20 cellular contexts compared by ENCODE assay signal in genomic region chr15:48515497-48515896, GRCh38.
DNase-seq lines count a peak whose midpoint lies in the region; ATAC-seq and TF ChIP-seq lines count a peak whose summit lies in the region.
"Had no signal": no experiment of that assay in that cellular context is flagged by ENCODE, and none has a peak within 500 bp of the region (broad histone marks: within the 10 kb centered on the region; RNA-seq: fewer than 3 reads in every experiment).

No MANE protein-coding gene starts in this region.

- H3K4me3 Mint-ChIP-seq in HFFc6 = no peak overlapping the region; the same call in 1 of the 2 replicates
- H3K4me3 Mint-ChIP-seq in CD8-positive, alpha-beta memory T cell = no peak overlapping the region
- H3K4me3 Mint-ChIP-seq: CD14-positive monocyte had no signal

- H3K27ac Mint-ChIP-seq in HFFc6 = peak overlapping the region; percentile 13
- no peak overlapping the region for H3K27ac Mint-ChIP-seq in CD8-positive, alpha-beta memory T cell
- H3K27ac Mint-ChIP-seq: CD14-positive monocyte had no signal

- intact Hi-C loops in sciatic nerve (cut with DNase I) = no loop called here

- CTCF ChIA-PET in CD8-positive, alpha-beta memory T cell (lab: Charles Lee) = no interaction called here

- no peak overlapping the region for H3K4me3 ChIP-seq in CD8-positive, alpha-beta memory T cell (ENCODE audit: low read length)

- DNase-seq in Ammon's horn (ENCODE audit: low spot score) = peak; percentile 17
- no peak for DNase-seq in HFFc6
- DNase-seq in left lobe of liver (ENCODE audit: low spot score) = no peak
- no peak for DNase-seq in sciatic nerve (ENCODE audit: low spot score)
- no peak for DNase-seq in NCI-H1417 (lab: John Stamatoyannopoulos, UW)
- DNase-seq in LoVo (ENCODE audit: low spot score) = no peak
- no peak for DNase-seq in CD8-positive, alpha-beta memory T cell
- DNase-seq: ACHN, AML-193, COR-L47, DMS 273 treated with DMSO at 0.1 percent for 48 hours, KG1, MV-4-11, NCI-H2029, NCI-H510A treated with DMSO at 0.1 percent for 48 hours, NCI-H774, PC-3, RPMI8226, SHP77 treated with DMSO at 0.1 percent for 48 hours had no signal

- TF ChIP-seq CTCF in HFFc6 (IDR thresholded peaks at IDR 0.05) = no peak

- peaks cover 39% of the 10 kb centered on the region for H3K27me3 Mint-ChIP-seq in HFFc6 (ENCODE audit: insufficient read depth)
- peaks cover 2 to 3% of the 10 kb centered on the region in 2 donors for H3K27me3 Mint-ChIP-seq in CD8-positive, alpha-beta memory T cell

- H3K27ac ChIP-seq in CD8-positive, alpha-beta memory T cell (ENCODE audit: low read depth, low read length) = no peak overlapping the region

- ATAC-seq in left lobe of liver (peak; percentile 29), sciatic nerve (peak; percentile 52)
- ATAC-seq: PC-3 had no signal

- no peaks in the 10 kb centered on the region for H3K27me3 ChIP-seq in CD8-positive, alpha-beta memory T cell (ENCODE audit: insufficient read depth, low read length, poor library complexity, severe bottlenecking)

- H3K4me1 Mint-ChIP-seq in HFFc6 (ENCODE audit: low read depth) = peaks cover 31% of the 10 kb centered on the region; the same call in 1 of the 2 replicates
- H3K4me1 Mint-ChIP-seq in CD8-positive, alpha-beta memory T cell = no peaks in the 10 kb centered on the region
- H3K4me1 Mint-ChIP-seq: CD14-positive monocyte had no signal

- H3K36me3 Mint-ChIP-seq in HFFc6 (ENCODE audit: low read depth) = peaks cover 90% of the 10 kb centered on the region
- H3K36me3 Mint-ChIP-seq in CD8-positive, alpha-beta memory T cell = no peaks in the 10 kb centered on the region
- H3K36me3 Mint-ChIP-seq: CD14-positive monocyte had no signal

- no peaks in the 10 kb centered on the region for H3K9me3 ChIP-seq in CD8-positive, alpha-beta memory T cell (ENCODE audit: low read length)

- H3K36me3 ChIP-seq in CD8-positive, alpha-beta memory T cell (ENCODE audit: insufficient read depth, low read length) = no peaks in the 10 kb centered on the region

- no peaks in the 10 kb centered on the region for H3K9me3 Mint-ChIP-seq in HFFc6
- peaks cover 0 to 4% (median 0%) of the 10 kb centered on the region in 5 donors for H3K9me3 Mint-ChIP-seq in CD8-positive, alpha-beta memory T cell

- POLR2A ChIA-PET in CD8-positive, alpha-beta memory T cell (lab: Charles Lee) = no interaction called here

- no peaks in the 10 kb centered on the region for H3K4me1 ChIP-seq in CD8-positive, alpha-beta memory T cell (ENCODE audit: insufficient read depth, low read length)
